Comparison of ENCODE assay signal across 9 cellular contexts in genomic region chr3:175672119-175672689, GRCh38.
DNase-seq lines count a peak whose midpoint lies in the region; ATAC-seq and TF ChIP-seq lines count a peak whose summit lies in the region.
"Had no signal": no experiment of that assay in that cellular context is flagged by ENCODE, and none has a peak within 500 bp of the region (broad histone marks: within the 10 kb centered on the region; RNA-seq: fewer than 3 reads in every experiment).

No MANE protein-coding gene starts in this region.

- peak overlapping the region; percentile 70 for H3K4me3 ChIP-seq in GM23248
- H3K4me3 ChIP-seq in WI38 (ENCODE audit: low read depth, low read length) = peak overlapping the region; percentile 49
- H3K4me3 ChIP-seq in skeletal muscle tissue (ENCODE audit: low read length in 3 of 3) = peak overlapping the region in 2 of 3 donors; percentile 41 to 49

- H3K36me3 ChIP-seq in GM23248 (ENCODE audit: low read depth) = no peaks in the 10 kb centered on the region
- H3K36me3 ChIP-seq in skeletal muscle tissue (ENCODE audit: control insufficient read depth in 3 of 3, insufficient read depth in 3 of 3, low read length in 3 of 3) = no peaks in the 10 kb centered on the region

- peak overlapping the region; percentile 90 for H3K4me2 ChIP-seq in GM23248 (ENCODE audit: unreplicated experiment)

- H3K27me3 ChIP-seq in GM23248 (replicated peaks; ENCODE audit: insufficient read depth) (no peaks in the 10 kb centered on the region), skeletal muscle tissue (ENCODE audit: control insufficient read depth in 3 of 3, insufficient read depth in 3 of 3, low read length in 3 of 3) (no peaks in the 10 kb centered on the region)

- no peak for TF ChIP-seq CTCF in WI38 (IDR thresholded peaks at IDR 0.05; ENCODE audit: low read depth, low read length)

- no peaks in the 10 kb centered on the region for H3K79me2 ChIP-seq in GM23248 (ENCODE audit: insufficient read depth)

- DNase-seq in GM23248 = peak; percentile 43
- DNase-seq in inferior parietal cortex (ENCODE audit: extremely low spot score) = peak; percentile 29
- no peak for DNase-seq in central memory CD4-positive, alpha-beta T cell
- DNase-seq in KBM-7 = no peak
- DNase-seq: activated gamma-delta T cell, NCI-H345 had no signal

- ATAC-seq in GM18867 (IDR thresholded peaks at IDR 0.05; ENCODE audit: unreplicated experiment) = no peak

- H3K9ac ChIP-seq in GM23248 (peak overlapping the region; percentile 66), skeletal muscle tissue (ENCODE audit: low read depth in 1 of 3, low read length in 3 of 3) (peak overlapping the region in 2 of 3 donors; percentile 9 to 13)

- WGBS in GM23248 (ENCODE audit: low coverage in 1 of 2, low lambda C conversion rate in 2 of 2, missing lambda C conversion rate in 2 of 2), 2 experiments = 2 to 3% methylated on average over 6 of the region's 6 CpGs

- H3K9me3 ChIP-seq in GM23248 (ENCODE audit: low read depth) (no peaks in the 10 kb centered on the region), skeletal muscle tissue (ENCODE audit: control insufficient read depth in 3 of 3, low read length in 3 of 3) (no peaks in the 10 kb centered on the region)

- H3K27ac ChIP-seq in GM23248 = peak overlapping the region; percentile 30
- no peak overlapping the region for H3K27ac ChIP-seq in skeletal muscle tissue (ENCODE audit: low read depth, low read length)

- H4K20me1 ChIP-seq in GM23248 (ENCODE audit: insufficient read depth) = no peaks in the 10 kb centered on the region

- no peaks in the 10 kb centered on the region for H3K9me2 ChIP-seq in GM23248 (ENCODE audit: insufficient read depth)

- in situ Hi-C loops in GM23248 (cut with MboI) = no loop called here
- in situ Hi-C loops in KBM-7 (cut with MboI; ENCODE audit: low pct_unique_long_range_greater_than_20kb, low sequenced_read_pairs) = no loop called here

- H2AFZ ChIP-seq in GM23248 = peak overlapping the region; percentile 86

- peaks cover 30% of the 10 kb centered on the region for H3K4me1 ChIP-seq in GM23248 (ENCODE audit: insufficient read depth)
- H3K4me1 ChIP-seq in skeletal muscle tissue (ENCODE audit: control insufficient read depth in 3 of 3, insufficient read depth in 3 of 3, low read length in 3 of 3) = no peaks in the 10 kb centered on the region

- H3F3A ChIP-seq in GM23248 (ENCODE audit: insufficient read depth) = peaks cover 19% of the 10 kb centered on the region; the same call in 1 of the 2 replicates

Comparison
In these comparisons a context has a peak if more than half of its experiments do, and no peak if none do; other contexts are left out.
1. DNase-seq: peak in GM23248 (single experiment) and inferior parietal cortex (single experiment); none in central memory CD4-positive, alpha-beta T cell (single experiment) and KBM-7 (single experiment).
2. Peak in every context shown above with its lines, with median percentiles within 50 percentile points of each other: H3K4me3 ChIP-seq.